ENCODE assay signal across 9 cellular contexts in the genomic region with DNA sequence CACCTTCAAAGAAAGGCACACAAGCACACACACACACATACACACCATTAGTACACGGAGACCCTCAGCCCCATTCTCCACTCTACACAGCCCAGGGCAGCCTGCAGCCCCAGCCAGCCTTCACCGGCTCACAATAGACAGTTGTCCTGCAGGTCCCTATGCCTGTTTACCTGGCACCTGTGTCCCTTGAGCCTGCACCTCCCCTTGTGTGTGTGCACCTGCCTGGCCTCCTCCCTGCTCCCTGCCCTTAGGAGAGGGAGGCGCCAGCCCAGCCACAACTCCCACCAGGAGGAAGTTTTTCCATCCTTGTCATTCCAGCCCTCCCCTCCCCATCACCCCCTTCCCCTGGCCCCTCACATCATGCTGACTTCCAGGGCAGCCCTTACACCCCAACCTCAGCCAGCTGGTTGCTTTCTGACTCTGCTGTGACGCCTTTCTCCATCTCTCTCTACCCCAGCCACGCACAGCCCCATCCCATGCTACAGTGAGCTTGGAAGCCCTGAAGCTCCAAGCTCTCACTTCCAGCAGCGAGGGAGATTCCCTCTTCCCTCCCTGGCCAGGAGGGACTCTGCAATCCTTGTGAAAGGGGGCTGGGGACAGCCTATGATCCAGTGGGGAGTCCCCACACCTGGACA. TPM values are rescaled to one million over a fixed set of nuclear protein-coding genes. Genes with fewer than 3 reads are reported as not detected.
DNase-seq lines count a peak whose midpoint lies in the region; ATAC-seq, FAIRE-seq and TF ChIP-seq lines count a peak whose summit lies in the region.
"Had no signal": no experiment of that assay in that cellular context is flagged by ENCODE, and none has a peak within 500 bp of the region (broad histone marks: within the 10 kb centered on the region; RNA-seq: fewer than 3 reads in every experiment).

No MANE protein-coding gene starts in this region.

- H3K36me3 ChIP-seq in BLaER1 treated with 17β-estradiol and CSF1 and Interleukin-3, amounts not matched to agents 10 nM and 100 nM, result peaks cover 0 to 19% (median 0%) of the 10 kb centered on the region in 11 experiments; a peak in 6 of 22 replicates
- H3K36me3 ChIP-seq in Loucy (ENCODE audit: insufficient read depth, low read length) (no peaks in the 10 kb centered on the region), bronchial epithelial cell (ENCODE audit: control insufficient read depth, insufficient read depth, low read length) (peaks cover 21% of the 10 kb centered on the region)
- H3K36me3 ChIP-seq in naive thymus-derived CD4-positive, alpha-beta T cell (ENCODE audit: control insufficient read depth in 2 of 3, insufficient read depth in 3 of 3, low read length in 3 of 3), result peaks cover 0 to 9% (median 0%) of the 10 kb centered on the region in 3 experiments
- H3K36me3 ChIP-seq: neutrophil had no signal

- ATAC-seq in naive thymus-derived CD4-positive, alpha-beta T cell, result no peak

- POLR2A ChIA-PET in naive thymus-derived CD4-positive, alpha-beta T cell (lab: Charles Lee), result interaction anchor here (1.1 to 6.3 kb wide), 5 partner anchors 11 to 133 kb away, joined by 3 to 72 read pairs (median 4); partner anchors contain the start of genes C11orf98, CSKMT and TUT1

- H3K36me3 Mint-ChIP-seq in naive thymus-derived CD4-positive, alpha-beta T cell, result peaks cover 0 to 6% (median 0%) of the 10 kb centered on the region in 5 donors

- H3K4me2 ChIP-seq in BLaER1 treated with 17β-estradiol and CSF1 and Interleukin-3, amounts not matched to agents 10 nM and 100 nM, result peak overlapping the region; percentile 48 to 100 (median 95); a peak in 21 of 22 replicates
- H3K4me2 ChIP-seq in Loucy (ENCODE audit: low read depth, low read length, poor library complexity, severe bottlenecking), result peak overlapping the region; percentile 89

- peak overlapping the region in 7 of 9 donors; percentile 12 to 95 (median 74) for H3K27ac Mint-ChIP-seq in naive thymus-derived CD4-positive, alpha-beta T cell

- no peaks in the 10 kb centered on the region for H3K9me3 Mint-ChIP-seq in naive thymus-derived CD4-positive, alpha-beta T cell

- peaks cover 55 to 95% (median 76%) of the 10 kb centered on the region in 10 experiments for H3K4me1 ChIP-seq in BLaER1 treated with 17β-estradiol and CSF1 and Interleukin-3, amounts not matched to agents 10 nM and 100 nM
- peaks cover 57% of the 10 kb centered on the region for H3K4me1 ChIP-seq in Loucy (ENCODE audit: insufficient read depth, low read length, poor library complexity, severe bottlenecking)
- H3K4me1 ChIP-seq in naive thymus-derived CD4-positive, alpha-beta T cell (ENCODE audit: control insufficient read depth in 2 of 2, insufficient read depth in 2 of 2, low read length in 2 of 2), result peaks cover 37 to 57% of the 10 kb centered on the region in 2 donors

- peak overlapping the region; percentile 30; the same call in 1 of the 2 replicates for H2AFZ ChIP-seq in Loucy (ENCODE audit: low read length)

- TF ChIP-seq CTCF in Loucy (conservative IDR thresholded peaks at IDR 0.05; ENCODE audit: low read length) (no peak), bronchial epithelial cell (IDR thresholded peaks at IDR 0.05; ENCODE audit: insufficient read depth, low read length, severe bottlenecking) (no peak)

- H3K4me1 Mint-ChIP-seq in naive thymus-derived CD4-positive, alpha-beta T cell, result peaks cover 29 to 74% (median 57%) of the 10 kb centered on the region in 7 donors

- peaks cover 32% of the 10 kb centered on the region for H3K79me2 ChIP-seq in Loucy (ENCODE audit: insufficient read depth, low read length)

- H3K27ac ChIP-seq in BLaER1 treated with 17β-estradiol and CSF1 and Interleukin-3, amounts not matched to agents 10 nM and 100 nM, result peak overlapping the region in 7 of 11 experiments; percentile 34 to 84 (median 76); a peak in 13 of 22 replicates
- H3K27ac ChIP-seq in naive thymus-derived CD4-positive, alpha-beta T cell (ENCODE audit: low read depth, low read length), result peak overlapping the region; percentile 84
- H3K27ac ChIP-seq: neutrophil had no signal

- no peaks in the 10 kb centered on the region for H3K9me2 ChIP-seq in Loucy (replicated peaks; ENCODE audit: low read depth, low read length)

- peak overlapping the region; percentile 0 to 96 (median 58); a peak in 15 of 22 replicates for H3K9ac ChIP-seq in BLaER1 treated with 17β-estradiol and CSF1 and Interleukin-3, amounts not matched to agents 10 nM and 100 nM
- H3K9ac ChIP-seq in Loucy (ENCODE audit: low read depth, low read length, poor library complexity, severe bottlenecking), result peak overlapping the region; percentile 70

- no peak for FAIRE-seq in bronchial epithelial cell (lab: Jason Lieb, UNC)

- no peaks in the 10 kb centered on the region for H3F3A ChIP-seq in Loucy (ENCODE audit: low read depth)

- no peaks in the 10 kb centered on the region for H3K27me3 Mint-ChIP-seq in naive thymus-derived CD4-positive, alpha-beta T cell

- intact Hi-C loops in naive thymus-derived CD4-positive, alpha-beta T cell (cut with micrococcal nuclease), result loop anchor here in 1 of 2 donors (1.0 kb wide), 2 partner anchors 18 to 118 kb away; no protein-coding TSS in a partner anchor

- no peaks in the 10 kb centered on the region for H3K9me3 ChIP-seq in BLaER1 treated with 17β-estradiol and CSF1 and Interleukin-3, amounts not matched to agents 10 nM and 100 nM (replicated peaks in 1 of 11)
- no peaks in the 10 kb centered on the region for H3K9me3 ChIP-seq in Loucy (ENCODE audit: insufficient read depth, low read depth, low read length)
- H3K9me3 ChIP-seq in naive thymus-derived CD4-positive, alpha-beta T cell (ENCODE audit: control insufficient read depth in 2 of 3, low read length in 3 of 3), result no peaks in the 10 kb centered on the region
- H3K9me3 ChIP-seq: neutrophil had no signal

- CTCF ChIA-PET in naive thymus-derived CD4-positive, alpha-beta T cell (lab: Charles Lee), result interaction anchor here (0.6 to 4.3 kb wide), 20 partner anchors 12 to 152 kb away, joined by 3 to 62 read pairs (median 4); partner anchors contain the start of gene TUT1

- peaks cover 4 to 83% (median 33%) of the 10 kb centered on the region in 11 experiments; a peak in 16 of 22 replicates for H4K20me1 ChIP-seq in BLaER1 treated with 17β-estradiol and CSF1 and Interleukin-3, amounts not matched to agents 10 nM and 100 nM
- no peaks in the 10 kb centered on the region for H4K20me1 ChIP-seq in Loucy (ENCODE audit: insufficient read depth, low read length, poor library complexity, severe bottlenecking)

- H3K4me3 ChIP-seq in BLaER1 treated with 17β-estradiol and CSF1 and Interleukin-3, amounts not matched to agents 10 nM and 100 nM, result peak overlapping the region in 5 of 10 experiments; percentile 31 to 95 (median 86); a peak in 8 of 20 replicates
- H3K4me3 ChIP-seq in Loucy (ENCODE audit: low read length, poor library complexity, severe bottlenecking) (peak overlapping the region; percentile 70), bronchial epithelial cell (ENCODE audit: low read depth, low read length) (peak overlapping the region; percentile 95)
- H3K4me3 ChIP-seq in naive thymus-derived CD4-positive, alpha-beta T cell (ENCODE audit: low read length), result peak overlapping the region; percentile 87

- DNase-seq in bronchial epithelial cell (ENCODE audit: low read depth), result no peak
- peak in 1 of 9 donors; percentile 21 for DNase-seq in naive thymus-derived CD4-positive, alpha-beta T cell
- no peak for DNase-seq in stimulated activated CD4-positive, alpha-beta T cell treated with anti-CD3 and anti-CD28 coated beads, Interleukin-4, amount 100 ng/mL, for 24 hours
- DNase-seq in mesenteric fat pad (ENCODE audit: low spot score), result no peak
- DNase-seq in NCI-H524 (lab: John Stamatoyannopoulos, UW), result no peak
- no peak for DNase-seq in GM19240 (ENCODE audit: insufficient read length, low spot score)

- H3K4me3 Mint-ChIP-seq in naive thymus-derived CD4-positive, alpha-beta T cell, result peak overlapping the region in 6 of 10 donors; percentile 6 to 100 (median 86)

- H3K27me3 ChIP-seq in BLaER1 treated with 17β-estradiol and CSF1 and Interleukin-3, amounts not matched to agents 10 nM and 100 nM, result peaks cover 3 to 49% (median 44%) of the 10 kb centered on the region in 11 experiments
- H3K27me3 ChIP-seq in Loucy (ENCODE audit: insufficient read depth, low read length, poor library complexity, severe bottlenecking) (no peaks in the 10 kb centered on the region), bronchial epithelial cell (ENCODE audit: control insufficient read depth, insufficient read depth, low read length) (no peaks in the 10 kb centered on the region)
- H3K27me3 ChIP-seq in naive thymus-derived CD4-positive, alpha-beta T cell (ENCODE audit: control insufficient read depth in 2 of 2, insufficient read depth in 2 of 2, low read length in 2 of 2), result no peaks in the 10 kb centered on the region

RNA-seq across cellular contexts. Expression of gene AHNAK, which starts 4.4 kb away (rescaled TPM):
- total RNA-seq in bronchial epithelial cell, result 354 and 607 TPM in 2 replicates
- total RNA-seq in naive thymus-derived CD4-positive, alpha-beta T cell, result 100 to 1,000 TPM; 174 to 622 (median 243) TPM
- polyA plus RNA-seq in naive thymus-derived CD4-positive, alpha-beta T cell, result 1 to 10 TPM; 6.7 to 7.7 TPM
- 1,254 TPM for total RNA-seq in mesenteric fat pad

RNA-seq across cellular contexts. Expression of gene EEF1G, which starts 31.5 kb away (rescaled TPM):
- total RNA-seq in bronchial epithelial cell (2,058 and 2,441 TPM in 2 replicates), mesenteric fat pad (865 TPM)
- total RNA-seq in naive thymus-derived CD4-positive, alpha-beta T cell, result 1,000 to 10,000 TPM; 1,186 to 2,550 (median 2,338) TPM
- 1,000 to 10,000 TPM; 2,027 to 2,354 TPM for polyA plus RNA-seq in naive thymus-derived CD4-positive, alpha-beta T cell

RNA-seq across cellular contexts. Expression of gene TUT1, which starts 49.1 kb away (rescaled TPM):
- total RNA-seq in bronchial epithelial cell (7.0 and 9.5 TPM in 2 replicates), mesenteric fat pad (13.4 TPM)
- 10 to 100 TPM; 34.5 to 54.6 (median 37.4) TPM for total RNA-seq in naive thymus-derived CD4-positive, alpha-beta T cell
- 10 to 100 TPM; 20.2 to 25.4 TPM for polyA plus RNA-seq in naive thymus-derived CD4-positive, alpha-beta T cell

RNA-seq across cellular contexts. Expression of gene MTA2, which starts 59.4 kb away (rescaled TPM):
- total RNA-seq in bronchial epithelial cell (150 and 162 TPM in 2 replicates), mesenteric fat pad (103 TPM)
- 100 to 1,000 TPM; 134 to 238 (median 199) TPM for total RNA-seq in naive thymus-derived CD4-positive, alpha-beta T cell
- polyA plus RNA-seq in naive thymus-derived CD4-positive, alpha-beta T cell, result 10 to 100 TPM; 25.6 to 46.4 TPM
